ENCODE assay signal across 25 cellular contexts in the genomic region with DNA sequence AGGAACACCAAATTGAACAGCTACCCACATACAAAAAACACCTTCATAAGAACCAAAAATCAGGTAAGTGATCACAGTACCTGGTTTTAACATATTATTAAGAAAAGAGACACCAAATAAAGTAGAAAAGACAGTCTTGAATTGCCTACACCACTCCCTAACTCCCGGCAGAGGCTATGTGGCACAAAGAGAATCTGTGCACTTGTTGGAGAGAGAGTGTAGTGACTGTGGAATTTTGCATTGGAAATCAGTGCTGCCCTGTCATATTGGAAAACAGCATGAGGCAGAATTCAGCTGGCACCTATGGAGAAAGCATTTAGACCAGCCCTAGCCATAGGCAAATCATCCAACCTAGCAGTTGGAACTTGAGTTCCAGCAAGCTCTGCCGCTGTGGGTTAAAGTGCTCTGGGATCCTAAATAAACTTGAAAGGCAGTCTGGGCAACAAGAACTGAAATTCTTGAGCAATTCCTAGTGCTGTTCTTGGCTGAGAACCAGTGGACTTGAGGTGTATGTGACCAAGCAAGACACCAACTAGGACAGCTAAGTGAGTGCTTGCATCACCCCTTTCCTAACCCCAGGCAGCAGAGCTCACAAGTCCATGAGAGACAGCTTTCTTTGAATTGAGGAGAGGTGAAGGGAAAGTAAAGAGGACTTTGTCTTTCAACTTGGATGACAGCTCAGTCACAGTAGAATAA.
DNase-seq lines count a peak whose midpoint lies in the region; ATAC-seq, FAIRE-seq and TF ChIP-seq lines count a peak whose summit lies in the region.
"Had no signal": no experiment of that assay in that cellular context is flagged by ENCODE, and none has a peak within 500 bp of the region (broad histone marks: within the 10 kb centered on the region; RNA-seq: fewer than 3 reads in every experiment).

No MANE protein-coding gene starts in this region.

- TF ChIP-seq POLR2A in gastroesophageal sphincter (IDR thresholded peaks at IDR 0.05) = no peak

- FAIRE-seq in bronchial epithelial cell (lab: Jason Lieb, UNC) = no peak
- FAIRE-seq: frontal cortex, GM19239, H1 had no signal

- TF ChIP-seq EP300 in gastroesophageal sphincter (IDR thresholded peaks at IDR 0.05) = no peak

- H3K27me3 ChIP-seq in right cardiac atrium (ENCODE audit: control insufficient read depth, insufficient read depth) (no peaks in the 10 kb centered on the region), right atrium auricular region (no peaks in the 10 kb centered on the region), bronchial epithelial cell (ENCODE audit: control insufficient read depth, insufficient read depth, low read length) (no peaks in the 10 kb centered on the region), lower lobe of right lung (ENCODE audit: low read depth) (no peaks in the 10 kb centered on the region), aorta (ENCODE audit: control insufficient read depth in 1 of 2, insufficient read depth in 2 of 2, low read length in 1 of 2) (no peaks in the 10 kb centered on the region), gastroesophageal sphincter (no peaks in the 10 kb centered on the region)
- H3K27me3 ChIP-seq: SJSA1 had no signal

- ATAC-seq in right cardiac atrium = peak; percentile 71 to 73
- peak; percentile 69 for ATAC-seq in lower lobe of right lung
- ATAC-seq in aorta (ENCODE audit: low FRiP score) = peak; percentile 83
- no peak for ATAC-seq in gastroesophageal sphincter
- ATAC-seq: activated naive CD8-positive, alpha-beta T cell treated with anti-CD3 and anti-CD28 coated beads, Interleukin-2, amount 50 U/mL, for 24 hours; T-helper 17 cell had no signal

- H3K4me1 ChIP-seq in right cardiac atrium (ENCODE audit: control insufficient read depth, insufficient read depth, low read length) (no peaks in the 10 kb centered on the region), right atrium auricular region (no peaks in the 10 kb centered on the region), lower lobe of right lung (no peaks in the 10 kb centered on the region), aorta (ENCODE audit: control insufficient read depth in 1 of 2, insufficient read depth in 2 of 2, low read length in 2 of 2) (peaks cover 0 to 3% of the 10 kb centered on the region in 2 donors), gastroesophageal sphincter (no peaks in the 10 kb centered on the region)
- H3K4me1 ChIP-seq: SJSA1 had no signal

- DNase-seq in right cardiac atrium (peak in 2 of 3 donors; percentile 8 to 11), right atrium auricular region (ENCODE audit: low spot score) (no peak), bronchial epithelial cell (ENCODE audit: low read depth) (peak; percentile 23), lower lobe of right lung (no peak), aorta (peak in 1 of 2 donors; percentile 42), GM03348 (ENCODE audit: low spot score) (no peak)
- DNase-seq in activated CD8-positive, alpha-beta memory T cell treated with anti-CD3 and anti-CD28 coated beads for 24 hours = no peak
- DNase-seq: activated B cell treated with CpG ODN at 0.5 μM for 24 hours; activated naive CD8-positive, alpha-beta T cell treated with anti-CD3 and anti-CD28 coated beads, Interleukin-2, amount 50 U/mL, for 24 hours; CD4-positive, alpha-beta memory T cell; DND-41; endodermal cell; left cardiac atrium; NCI-H1048; NCI-H2029 treated with DMSO at 0.1 percent for 48 hours; NCI-H446 treated with DMSO at 0.1 percent for 48 hours; retina; stimulated activated naive CD4-positive, alpha-beta T cell; T-helper 17 cell; trophoblast cell had no signal

- H3K4me3 ChIP-seq in right cardiac atrium (ENCODE audit: low read length) (no peak overlapping the region), right atrium auricular region (no peak overlapping the region), bronchial epithelial cell (ENCODE audit: low read depth, low read length) (no peak overlapping the region), lower lobe of right lung (no peak overlapping the region), aorta (ENCODE audit: low read length in 2 of 2) (no peak overlapping the region), gastroesophageal sphincter (no peak overlapping the region)
- H3K4me3 ChIP-seq: SJSA1 had no signal

- H3K9me3 ChIP-seq in right cardiac atrium (ENCODE audit: control insufficient read depth, low read length) (no peaks in the 10 kb centered on the region), right atrium auricular region (peaks cover 0 to 7% of the 10 kb centered on the region in 2 donors), lower lobe of right lung (no peaks in the 10 kb centered on the region), aorta (ENCODE audit: control insufficient read depth, low read length) (no peaks in the 10 kb centered on the region), gastroesophageal sphincter (peaks cover 0 to 7% (median 0%) of the 10 kb centered on the region in 3 donors)
- H3K9me3 ChIP-seq: SJSA1 had no signal

- no peak overlapping the region for H3K27ac ChIP-seq in right cardiac atrium (ENCODE audit: low read length)
- no peak overlapping the region for H3K27ac ChIP-seq in right atrium auricular region
- no peak overlapping the region for H3K27ac ChIP-seq in lower lobe of right lung
- peak overlapping the region; percentile 22 to 69 for H3K27ac ChIP-seq in aorta (ENCODE audit: low read depth in 1 of 2, low read length in 2 of 2)
- no peak overlapping the region for H3K27ac ChIP-seq in gastroesophageal sphincter
- H3K27ac ChIP-seq: SJSA1 had no signal

- 75% methylated on average over 2 of the region's 2 CpGs for WGBS in right cardiac atrium
- whole genome bisulfite sequencing in aorta, 2 donors = 11 to 17% methylated on average over 2 of the region's 2 CpGs
- 82 to 90% methylated on average over 2 of the region's 2 CpGs for WGBS in gastroesophageal sphincter (ENCODE audit: low coverage in 1 of 2), 2 donors

- H3K36me3 ChIP-seq in right atrium auricular region (no peaks in the 10 kb centered on the region), bronchial epithelial cell (ENCODE audit: control insufficient read depth, insufficient read depth, low read length) (no peaks in the 10 kb centered on the region), lower lobe of right lung (no peaks in the 10 kb centered on the region), aorta (ENCODE audit: control insufficient read depth in 1 of 2, insufficient read depth in 2 of 2, low read length in 1 of 2) (no peaks in the 10 kb centered on the region), gastroesophageal sphincter (no peaks in the 10 kb centered on the region)
- H3K36me3 ChIP-seq: SJSA1 had no signal

- no peak for TF ChIP-seq CTCF in right atrium auricular region (IDR thresholded peaks at IDR 0.05)
- no peak for TF ChIP-seq CTCF in bronchial epithelial cell (IDR thresholded peaks at IDR 0.05; ENCODE audit: insufficient read depth, low read length, severe bottlenecking)
- TF ChIP-seq CTCF in lower lobe of right lung (IDR thresholded peaks at IDR 0.05) = no peak
- TF ChIP-seq CTCF in gastroesophageal sphincter (IDR thresholded peaks at IDR 0.05) = no peak

- intact Hi-C loops in right cardiac atrium (cut with DNase I) (no loop called here), lower lobe of right lung (cut with DNase I) (no loop called here), aorta (cut with DNase I) (loop anchor here in 1 of 2 donors (5.0 kb wide), 1 partner anchor 35 kb away; no protein-coding TSS in a partner anchor)

Comparison
In these comparisons a context has a peak if more than half of its experiments do, and no peak if none do; other contexts are left out.
1. DNase-seq: peak in right cardiac atrium (2 of 3) and bronchial epithelial cell (single experiment); none in right atrium auricular region (single experiment), lower lobe of right lung (single experiment), activated CD8-positive, alpha-beta memory T cell treated with anti-CD3 and anti-CD28 coated beads for 24 hours (single experiment) and GM03348 (single experiment).
2. H3K27ac ChIP-seq: peak in aorta (2 of 2); none in right cardiac atrium (single experiment), right atrium auricular region (0 of 2), lower lobe of right lung (single experiment) and gastroesophageal sphincter (0 of 4).